In genomic region chr15:99631256-99631655, GRCh38 we compare ENCODE assay signal across 9 cellular contexts.
DNase-seq lines count a peak whose midpoint lies in the region; ATAC-seq lines count a peak whose summit lies in the region.
"Had no signal": no experiment of that assay in that cellular context is flagged by ENCODE, and none has a peak within 500 bp of the region (broad histone marks: within the 10 kb centered on the region; RNA-seq: fewer than 3 reads in every experiment).

No MANE protein-coding gene starts in this region.

- no peaks in the 10 kb centered on the region for H3K9me3 Mint-ChIP-seq in effector memory CD8-positive, alpha-beta T cell

- H3K27me3 Mint-ChIP-seq in effector memory CD8-positive, alpha-beta T cell, result no peaks in the 10 kb centered on the region

- H3K4me1 Mint-ChIP-seq in effector memory CD8-positive, alpha-beta T cell (ENCODE audit: low read depth in 2 of 2), result peaks cover 23 to 56% of the 10 kb centered on the region in 2 donors

- DNase-seq in AML-193 (lab: John Stamatoyannopoulos, UW) (peak; percentile 46 to 55), occipital lobe (lab: John Stamatoyannopoulos, UW) (no peak), NCI-H1417 treated with DMSO at 0.1 percent for 48 hours (lab: John Stamatoyannopoulos, UW) (no peak), NCI-H2196 (lab: John Stamatoyannopoulos, UW; ENCODE audit: unreplicated experiment) (no peak)
- DNase-seq in effector memory CD8-positive, alpha-beta T cell, result no peak
- no peak for DNase-seq in stimulated activated CD8-positive, alpha-beta memory T cell treated with anti-CD3 and anti-CD28 coated beads, Interleukin-4, amount 100 ng/mL, for 48 hours

- peak; percentile 94 for ATAC-seq in GM19395 (IDR thresholded peaks at IDR 0.05; ENCODE audit: unreplicated experiment)
- peak; percentile 90 for ATAC-seq in HG03342 (IDR thresholded peaks at IDR 0.05; ENCODE audit: unreplicated experiment)
- ATAC-seq in effector memory CD8-positive, alpha-beta T cell (replicated peaks), result peak; percentile 21

- peaks cover 4% of the 10 kb centered on the region for H3K36me3 Mint-ChIP-seq in effector memory CD8-positive, alpha-beta T cell (ENCODE audit: insufficient read depth)

- H3K27ac Mint-ChIP-seq in effector memory CD8-positive, alpha-beta T cell, result no peak overlapping the region
- H3K27ac Mint-ChIP-seq: T-helper 1 cell treated with Interleukin-12 subunit alpha and Interleukin-12 subunit beta and Interleukin-4 antibody, amounts not matched to agents 30 μg/mL and 1 μg/mL, for 36 hours had no signal

- H3K4me3 Mint-ChIP-seq in effector memory CD8-positive, alpha-beta T cell, result no peak overlapping the region
- H3K4me3 Mint-ChIP-seq: T-helper 1 cell treated with Interleukin-12 subunit alpha and Interleukin-12 subunit beta and Interleukin-4 antibody, amounts not matched to agents 30 μg/mL and 1 μg/mL, for 36 hours had no signal

Comparison
In these comparisons a context has a peak if more than half of its experiments do, and no peak if none do; other contexts are left out.
1. DNase-seq: peak in AML-193 (2 of 2); none in effector memory CD8-positive, alpha-beta T cell (0 of 3), occipital lobe (single experiment), NCI-H1417 treated with DMSO at 0.1 percent for 48 hours (single experiment), stimulated activated CD8-positive, alpha-beta memory T cell treated with anti-CD3 and anti-CD28 coated beads, Interleukin-4, amount 100 ng/mL, for 48 hours (single experiment) and NCI-H2196 (single experiment).
2. ATAC-seq: peak in every context shown above with its lines; median percentile 94 in GM19395; 90 in HG03342; 21 in effector memory CD8-positive, alpha-beta T cell.